20 cellular contexts compared by ENCODE assay signal in genomic region chr17:49198206-49198605, GRCh38. TPM values are rescaled to one million over a fixed set of nuclear protein-coding genes. Genes with fewer than 3 reads are reported as not detected.
"Had no signal": no experiment of that assay in that cellular context is flagged by ENCODE, and none has a peak within 500 bp of the region (broad histone marks: within the 10 kb centered on the region; RNA-seq: fewer than 3 reads in every experiment).

No MANE protein-coding gene starts in this region.

- FAIRE-seq: small intestine, urothelium cell line had no signal

- H3K27me3 ChIP-seq: esophagus squamous epithelium, gastroesophageal sphincter, left lung had no signal

- H3K36me3 ChIP-seq: esophagus squamous epithelium, gastroesophageal sphincter, left lung, lower lobe of right lung had no signal

- ATAC-seq: effector memory CD8-positive, alpha-beta T cell; gastroesophageal sphincter; left lung; lower lobe of right lung; natural killer cell; right cardiac atrium had no signal

- H3K4me1 ChIP-seq: lower lobe of right lung had no signal

- DNase-seq: effector memory CD8-positive, alpha-beta T cell; esophagus squamous epithelium; foreskin fibroblast; head of caudate nucleus; left lung; lower lobe of right lung; natural killer cell; right cardiac atrium; small intestine; stimulated activated CD4-positive, alpha-beta T cell treated with anti-CD3 and anti-CD28 coated beads, Interleukin-2, amount 100 ng/mL, for 48 hours; stimulated activated naive CD4-positive, alpha-beta T cell treated with Interleukin-2 at 50 U/mL for 16 hours had no signal

- H3K27ac ChIP-seq: esophagus squamous epithelium, gastroesophageal sphincter, hepatocyte, left lung, lower lobe of right lung had no signal

- H3K4me3 ChIP-seq: esophagus squamous epithelium, gastroesophageal sphincter, hepatocyte, left lung, lower lobe of right lung had no signal

- H3K9me3 ChIP-seq: esophagus squamous epithelium, gastroesophageal sphincter, left lung, lower lobe of right lung had no signal

RNA-seq across cellular contexts. Expression of gene GNGT2, which starts 12.2 kb away (rescaled TPM):
- total RNA-seq: hepatocyte, mesothelial cell of epicardium, myocyte, neural crest cell, osteocyte had no signal

RNA-seq across cellular contexts. Expression of gene ABI3, which starts 12.3 kb away (rescaled TPM):
- total RNA-seq: myocyte had no signal

RNA-seq across cellular contexts. Expression of gene PHOSPHO1, which starts 32.4 kb away (rescaled TPM):
- total RNA-seq: epithelial cell of proximal tubule, hepatocyte, kidney epithelial cell, neural crest cell, osteocyte had no signal
